In genomic region chr20:48262396-48262795, GRCh38 we compare ENCODE assay signal across 23 cellular contexts.
DNase-seq lines count a peak whose midpoint lies in the region; ATAC-seq, FAIRE-seq and TF ChIP-seq lines count a peak whose summit lies in the region.
"Had no signal": no experiment of that assay in that cellular context is flagged by ENCODE, and none has a peak within 500 bp of the region (broad histone marks: within the 10 kb centered on the region; RNA-seq: fewer than 3 reads in every experiment).

No MANE protein-coding gene starts in this region.

- intact Hi-C loops in prostate gland (cut with DNase I): no loop called here

- no peaks in the 10 kb centered on the region for H3K4me1 Mint-ChIP-seq in activated T-cell treated with anti-CD3 and anti-CD28 coated beads, Interleukin-2, amount 50 U/mL, for 24 hours (ENCODE audit: low read depth)
- H3K4me1 Mint-ChIP-seq: B cell; CD4-positive, CD25-positive, alpha-beta regulatory T cell had no signal

- peaks cover 21% of the 10 kb centered on the region for H3K27me3 Mint-ChIP-seq in activated T-cell treated with anti-CD3 and anti-CD28 coated beads, Interleukin-2, amount 50 U/mL, for 24 hours

- no peaks in the 10 kb centered on the region for H3K27me3 ChIP-seq in prostate gland (replicated peaks; ENCODE audit: insufficient read depth)
- H3K27me3 ChIP-seq: BLaER1 had no signal

- TF ChIP-seq POLR2A in prostate gland (IDR thresholded peaks at IDR 0.05): no peak

- no peaks in the 10 kb centered on the region for H3K36me3 ChIP-seq in prostate gland
- H3K36me3 ChIP-seq: BLaER1 had no signal

- H3K4me3 ChIP-seq in coronary artery (no peak overlapping the region), prostate gland (no peak overlapping the region)
- H3K4me3 ChIP-seq: BLaER1, GM23248 had no signal

- H3K36me3 Mint-ChIP-seq in activated T-cell treated with anti-CD3 and anti-CD28 coated beads, Interleukin-2, amount 50 U/mL, for 24 hours (ENCODE audit: low read depth): no peaks in the 10 kb centered on the region
- H3K36me3 Mint-ChIP-seq: CD4-positive, CD25-positive, alpha-beta regulatory T cell; CD8-positive, alpha-beta T cell had no signal

- H3K27ac ChIP-seq in coronary artery (no peak overlapping the region), prostate gland (no peak overlapping the region)
- H3K27ac ChIP-seq: 22Rv1, BLaER1, C4-2B, GM23248 had no signal

- H3K27ac Mint-ChIP-seq in activated T-cell treated with anti-CD3 and anti-CD28 coated beads, Interleukin-2, amount 50 U/mL, for 24 hours: no peak overlapping the region
- H3K27ac Mint-ChIP-seq: B cell; CD4-positive, CD25-positive, alpha-beta regulatory T cell; CD8-positive, alpha-beta T cell had no signal

- H3K9me3 ChIP-seq in prostate gland: no peaks in the 10 kb centered on the region
- H3K9me3 ChIP-seq: BLaER1, Caco-2 had no signal

- TF ChIP-seq CTCF in coronary artery (IDR thresholded peaks at IDR 0.05) (no peak), prostate gland (IDR thresholded peaks at IDR 0.05) (no peak)

- DNase-seq in HTR-8/SVneo (ENCODE audit: insufficient read length, low spot score) (no peak), coronary artery (ENCODE audit: low spot score) (peak; percentile 24), left lobe of liver (ENCODE audit: low spot score) (no peak), prostate gland (ENCODE audit: low spot score) (peak; percentile 19)
- DNase-seq in activated T-cell treated with anti-CD3 and anti-CD28 coated beads, Interleukin-2, amount 50 U/mL, for 24 hours: no peak
- DNase-seq: CD4-positive, CD25-positive, alpha-beta regulatory T cell; CD8-positive, alpha-beta T cell; DMS153; DND-41; GM23248; H7; HCEC 1CT had no signal

- H3K4me1 ChIP-seq in prostate gland (replicated peaks): no peaks in the 10 kb centered on the region
- H3K4me1 ChIP-seq: BLaER1, Caco-2 had no signal

- H3K9me3 Mint-ChIP-seq in activated T-cell treated with anti-CD3 and anti-CD28 coated beads, Interleukin-2, amount 50 U/mL, for 24 hours: no peaks in the 10 kb centered on the region
- H3K9me3 Mint-ChIP-seq: CD4-positive, CD25-positive, alpha-beta regulatory T cell; CD8-positive, alpha-beta T cell had no signal

- peak; percentile 80 for FAIRE-seq in HTR-8/SVneo (lab: Jason Lieb, UNC)
- FAIRE-seq: A204.1, G401.6, GM12892, H1 had no signal

- ATAC-seq in left lobe of liver (peak; percentile 41), HG02642 (IDR thresholded peaks at IDR 0.05; ENCODE audit: poor library complexity, unreplicated experiment) (no peak), HG03280 (IDR thresholded peaks at IDR 0.05; ENCODE audit: unreplicated experiment) (no peak)
- ATAC-seq: CD8-positive, alpha-beta T cell had no signal

- no peak overlapping the region for H3K4me3 Mint-ChIP-seq in activated T-cell treated with anti-CD3 and anti-CD28 coated beads, Interleukin-2, amount 50 U/mL, for 24 hours
- H3K4me3 Mint-ChIP-seq: B cell; CD4-positive, CD25-positive, alpha-beta regulatory T cell; CD8-positive, alpha-beta T cell had no signal

- WGBS in prostate gland: 43% methylated on average over 6 of the region's 6 CpGs

Comparison
In these comparisons a context has a peak if more than half of its experiments do, and no peak if none do; other contexts are left out.
1. DNase-seq: peak in coronary artery (single experiment) and prostate gland (single experiment); none in HTR-8/SVneo (single experiment), left lobe of liver (single experiment) and activated T-cell treated with anti-CD3 and anti-CD28 coated beads, Interleukin-2, amount 50 U/mL, for 24 hours (single experiment).